ENCODE assay signal across 1 cellular context in genomic region chr7:30470163-30470770, GRCh38.
TF ChIP-seq lines count a peak whose summit lies in the region.

No MANE protein-coding gene starts in this region.

TF ChIP-seq in IMR-90, 13 proteins besides CTCF, POLR2A, EP300 and RAD21 (continued from another document):
- TF ChIP-seq RCOR1 (IDR thresholded peaks at IDR 0.05; ENCODE audit: insufficient replicate concordance, low read length) (no peak), SMC3 (IDR thresholded peaks at IDR 0.05; ENCODE audit: low read depth, low read length) (no peak), NFE2L2 (IDR thresholded peaks at IDR 0.05; ENCODE audit: low read depth, low read length) (no peak), MXI1 (IDR thresholded peaks at IDR 0.05; ENCODE audit: borderline replicate concordance, low read depth, low read length) (no peak), BHLHE40 (IDR thresholded peaks at IDR 0.05; ENCODE audit: low read depth, low read length) (no peak), MAZ (IDR thresholded peaks at IDR 0.05; ENCODE audit: borderline replicate concordance, low read depth, low read length) (no peak), CHD1 (IDR thresholded peaks at IDR 0.05; ENCODE audit: low read depth, low read length) (no peak), RFX5 (IDR thresholded peaks at IDR 0.05; ENCODE audit: low read depth, low read length) (no peak), CEBPB (IDR thresholded peaks at IDR 0.05; ENCODE audit: low read depth, low read length) (no peak), FOS (IDR thresholded peaks at IDR 0.05; ENCODE audit: low read depth, low read length) (no peak)
- TF ChIP-seq, protein P1, sequence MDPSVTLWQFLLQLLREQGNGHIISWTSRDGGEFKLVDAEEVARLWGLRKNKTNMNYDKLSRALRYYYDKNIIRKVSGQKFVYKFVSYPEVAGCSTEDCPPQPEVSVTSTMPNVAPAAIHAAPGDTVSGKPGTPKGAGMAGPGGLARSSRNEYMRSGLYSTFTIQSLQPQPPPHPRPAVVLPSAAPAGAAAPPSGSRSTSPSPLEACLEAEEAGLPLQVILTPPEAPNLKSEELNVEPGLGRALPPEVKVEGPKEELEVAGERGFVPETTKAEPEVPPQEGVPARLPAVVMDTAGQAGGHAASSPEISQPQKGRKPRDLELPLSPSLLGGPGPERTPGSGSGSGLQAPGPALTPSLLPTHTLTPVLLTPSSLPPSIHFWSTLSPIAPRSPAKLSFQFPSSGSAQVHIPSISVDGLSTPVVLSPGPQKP (IDR thresholded peaks at IDR 0.05; ENCODE audit: borderline replicate concordance, low read depth, low read length) = no peak
